In genomic region chr21:26546698-26547097, GRCh38 we compare ENCODE assay signal across 18 cellular contexts. TPM values are rescaled to one million over a fixed set of nuclear protein-coding genes. Genes with fewer than 3 reads are reported as not detected.
A peak's percentile ranks its signal among the peaks of the same experiment; 100 is the strongest.
DNase-seq lines count a peak whose midpoint lies in the region; ATAC-seq and TF ChIP-seq lines count a peak whose summit lies in the region.
"Had no signal": no experiment of that assay in that cellular context is flagged by ENCODE, and none has a peak within 500 bp of the region (broad histone marks: within the 10 kb centered on the region; RNA-seq: fewer than 3 reads in every experiment).

No MANE protein-coding gene starts in this region.

- no peaks in the 10 kb centered on the region for H3K36me3 ChIP-seq in right atrium auricular region

- peaks cover 2 to 5% (median 3%) of the 10 kb centered on the region in 3 experiments; a peak in 6 of 7 replicates for H3K36me3 Mint-ChIP-seq in H9 (ENCODE audit: insufficient read depth in 1 of 3, low read depth in 3 of 3)
- H3K36me3 Mint-ChIP-seq: activated naive CD4-positive, alpha-beta T cell treated with anti-CD3 and anti-CD28 coated beads, Interleukin-2, amount 10 ng/mL, durations not matched to agents 7 days and 5 days; brain had no signal

- H2BK5ac ChIP-seq in H9 (ENCODE audit: insufficient read length, low read length): no peak overlapping the region

- no peak overlapping the region for H3K4me3 ChIP-seq in right atrium auricular region

- H4K5ac ChIP-seq in H9 (ENCODE audit: insufficient read length, low read depth, low read length): no peak overlapping the region

- H3K79me2 ChIP-seq in H9 (ENCODE audit: insufficient read depth, low read length): no peaks in the 10 kb centered on the region

- no peaks in the 10 kb centered on the region for H3K9me3 Mint-ChIP-seq in H9
- H3K9me3 Mint-ChIP-seq: activated naive CD4-positive, alpha-beta T cell treated with anti-CD3 and anti-CD28 coated beads, Interleukin-2, amount 10 ng/mL, durations not matched to agents 7 days and 5 days had no signal

- DNase-seq in H9: no peak
- no peak for DNase-seq in right atrium auricular region (ENCODE audit: low spot score)
- DNase-seq in sciatic nerve (ENCODE audit: low spot score): no peak
- DNase-seq in RWPE1 (ENCODE audit: low spot score): no peak
- no peak for DNase-seq in NK-92 treated with Interleukin-12 subunit alpha and Interleukin-12 subunit beta, amount 100 ng/mL, for 24 hours (lab: John Stamatoyannopoulos, UW)
- no peak for DNase-seq in stimulated activated CD4-positive, alpha-beta T cell treated with anti-CD3 and anti-CD28 coated beads, Interleukin-2, amount 100 ng/mL, for 48 hours
- DNase-seq: activated CD8-positive, alpha-beta memory T cell treated with anti-CD3 and anti-CD28 coated beads, Interleukin-2, amount 50 U/mL, for 4 hours; activated naive CD4-positive, alpha-beta T cell treated with anti-CD3 and anti-CD28 coated beads, Interleukin-2, amount 10 ng/mL, durations not matched to agents 7 days and 5 days; Calu3; effector CD4-positive, alpha-beta T cell; NCI-H1694 treated with DMSO at 0.1 percent for 48 hours; NCI-H510A; T-helper 1 cell had no signal

- no peak overlapping the region for H3K14ac ChIP-seq in H9 (ENCODE audit: insufficient read depth, low read length)

- H2BK20ac ChIP-seq in H9 (ENCODE audit: low read depth, low read length, poor library complexity, severe bottlenecking): no peak overlapping the region

- H3K9ac ChIP-seq in H9 (ENCODE audit: extremely low read depth, insufficient read length, low read length): no peak overlapping the region

- H3T11ph ChIP-seq in H9 (ENCODE audit: low read length): no peak overlapping the region

- peak overlapping the region in 2 of 3 experiments; percentile 12 to 52; a peak in 3 of 7 replicates for H3K27ac Mint-ChIP-seq in H9
- H3K27ac Mint-ChIP-seq: activated naive CD4-positive, alpha-beta T cell treated with anti-CD3 and anti-CD28 coated beads, Interleukin-2, amount 10 ng/mL, durations not matched to agents 7 days and 5 days; brain had no signal

- no peak overlapping the region for H3K23ac ChIP-seq in H9 (ENCODE audit: insufficient read length, low read depth, low read length)

- H4K20me1 ChIP-seq in H9 (ENCODE audit: control insufficient read depth, insufficient read depth, insufficient read length): no peaks in the 10 kb centered on the region

- no peak overlapping the region for H3K4me2 ChIP-seq in H9 (ENCODE audit: insufficient read depth, insufficient read length, low read length)

- no peaks in the 10 kb centered on the region for H3K79me1 ChIP-seq in H9 (ENCODE audit: insufficient read depth, low read depth, low read length, poor library complexity, severe bottlenecking)

- peaks cover 0 to 5% of the 10 kb centered on the region in 2 experiments; a peak in 1 of 4 replicates for H3K4me1 Mint-ChIP-seq in H9
- H3K4me1 Mint-ChIP-seq: activated naive CD4-positive, alpha-beta T cell treated with anti-CD3 and anti-CD28 coated beads, Interleukin-2, amount 10 ng/mL, durations not matched to agents 7 days and 5 days had no signal

- no peak for TF ChIP-seq CTCF in H9 (conservative IDR thresholded peaks at IDR 0.05)
- no peak for TF ChIP-seq CTCF in right atrium auricular region (IDR thresholded peaks at IDR 0.05)
- no peak for TF ChIP-seq CTCF in RWPE1 (conservative IDR thresholded peaks at IDR 0.05; ENCODE audit: low read depth)

- H3K27me3 ChIP-seq in H9 (ENCODE audit: insufficient read depth, low read length) (no peaks in the 10 kb centered on the region), right atrium auricular region (no peaks in the 10 kb centered on the region)

- CTCF ChIA-PET in RWPE1 (lab: Yijun Ruan, JAX): no interaction called here

- H3K4ac ChIP-seq in H9 (ENCODE audit: low read depth, low read length): no peak overlapping the region

- H3K27ac ChIP-seq in H9 (ENCODE audit: insufficient read length, low read depth, low read length) (no peak overlapping the region), cingulate gyrus (ENCODE audit: low read depth, low read length) (peak overlapping the region; percentile 49), right atrium auricular region (peak overlapping the region; percentile 23 to 30), RWPE1 (no peak overlapping the region)

- H3K4me3 Mint-ChIP-seq in H9: no peak overlapping the region
- H3K4me3 Mint-ChIP-seq: activated naive CD4-positive, alpha-beta T cell treated with anti-CD3 and anti-CD28 coated beads, Interleukin-2, amount 10 ng/mL, durations not matched to agents 7 days and 5 days; brain had no signal

- H3K4me1 ChIP-seq in H9 (ENCODE audit: insufficient read depth, low read length) (no peaks in the 10 kb centered on the region), right atrium auricular region (no peaks in the 10 kb centered on the region)

- ATAC-seq in sciatic nerve: peak; percentile 67
- ATAC-seq in HG03135 (IDR thresholded peaks at IDR 0.05; ENCODE audit: unreplicated experiment): no peak
- ATAC-seq: activated CD4-positive, CD25-positive, alpha-beta regulatory T cell treated with anti-CD3 and anti-CD28 coated beads, Interleukin-2, amount 50 U/mL, for 24 hours had no signal

- POLR2A ChIA-PET in RWPE1 (lab: Yijun Ruan, JAX; ENCODE audit: low non-redundant PET): no interaction called here

- no peak overlapping the region for H2BK12ac ChIP-seq in H9 (ENCODE audit: insufficient read length, low read depth, low read length)

- H2AFZ ChIP-seq in H9 (ENCODE audit: low read length): no peak overlapping the region

- H3K56ac ChIP-seq in H9 (ENCODE audit: insufficient read length, low read depth, low read length): no peak overlapping the region

- H3K27me3 Mint-ChIP-seq in H9 (ENCODE audit: low read depth): no peaks in the 10 kb centered on the region
- H3K27me3 Mint-ChIP-seq: activated naive CD4-positive, alpha-beta T cell treated with anti-CD3 and anti-CD28 coated beads, Interleukin-2, amount 10 ng/mL, durations not matched to agents 7 days and 5 days; brain had no signal

- no peak overlapping the region for H2AK5ac ChIP-seq in H9 (ENCODE audit: insufficient read length, low read length)

- no peak overlapping the region for H4K91ac ChIP-seq in H9 (ENCODE audit: insufficient read length, low read depth, low read length)

- H2BK15ac ChIP-seq in H9 (ENCODE audit: low read depth, low read length): no peak overlapping the region

- no peaks in the 10 kb centered on the region for H3K23me2 ChIP-seq in H9 (ENCODE audit: insufficient read length, low read depth, low read length, poor library complexity, severe bottlenecking)

- WGBS in H9 (ENCODE audit: extremely low coverage, insufficient read length, low lambda C conversion rate): no CpG with 5 or more reads among the region's 8 CpGs

- no peak overlapping the region for H2BK120ac ChIP-seq in H9 (ENCODE audit: low read depth, low read length, poor library complexity, severe bottlenecking)

- no peak overlapping the region for H3K18ac ChIP-seq in H9 (ENCODE audit: insufficient read length, low read depth, low read length)

- no peak overlapping the region for H4K8ac ChIP-seq in H9 (replicated peaks; ENCODE audit: insufficient read length, low read depth, low read length)

- intact Hi-C loops in sciatic nerve (cut with DNase I): no loop called here

- H3K9me3 ChIP-seq in H9 (ENCODE audit: control insufficient read depth, low read depth, low read length): no peaks in the 10 kb centered on the region
- no peaks in the 10 kb centered on the region for H3K9me3 ChIP-seq in right atrium auricular region

RNA-seq across cellular contexts. Expression of gene CYYR1, which starts 26.4 kb away (rescaled TPM):
- total RNA-seq in H9 (2021) (13.1 and 13.6 TPM in 2 replicates), right atrium auricular region (10 to 100 TPM in 1 of 2 donors, 1 to 10 TPM in 1; 9.6 to 36.7 TPM), sciatic nerve (31.7 TPM)
- total RNA-seq: Calu3, osteoblast had no signal

Comparison
In these comparisons a context has a peak if more than half of its experiments do, and no peak if none do; other contexts are left out.
1. H3K27ac ChIP-seq: peak in cingulate gyrus (single experiment) and right atrium auricular region (2 of 2); none in H9 (single experiment) and RWPE1 (single experiment).